In genomic region chr11:111308140-111308539, GRCh38 we compare ENCODE assay signal across 1 cellular context.
TF ChIP-seq lines count a peak whose summit lies in the region.

No MANE protein-coding gene starts in this region.

TF ChIP-seq in SK-N-SH, 30 proteins besides CTCF, POLR2A, EP300 and RAD21 (continued from another document):
- no peak for TF ChIP-seq ZBTB33 (IDR thresholded peaks at IDR 0.05; ENCODE audit: borderline replicate concordance, low read depth)
- TF ChIP-seq REST (IDR thresholded peaks at IDR 0.05; ENCODE audit: low read depth, low read length) = no peak
- TF ChIP-seq MEF2A (IDR thresholded peaks at IDR 0.05; ENCODE audit: borderline replicate concordance, low read depth) = no peak
- TF ChIP-seq MXI1 (IDR thresholded peaks at IDR 0.05; ENCODE audit: low read depth, low read length) = no peak
- no peak for TF ChIP-seq JUND (IDR thresholded peaks at IDR 0.05)
TF ChIP-seq in SK-N-SH: peak in this region for 0.
